8 cellular contexts compared by ENCODE assay signal in genomic region chr15:74460903-74461846, GRCh38. TPM values are rescaled to one million over a fixed set of nuclear protein-coding genes. Genes with fewer than 3 reads are reported as not detected.
A peak's percentile ranks its signal among the peaks of the same experiment; 100 is the strongest.
DNase-seq lines count a peak whose midpoint lies in the region; ATAC-seq and TF ChIP-seq lines count a peak whose summit lies in the region.

A gene with protein sequence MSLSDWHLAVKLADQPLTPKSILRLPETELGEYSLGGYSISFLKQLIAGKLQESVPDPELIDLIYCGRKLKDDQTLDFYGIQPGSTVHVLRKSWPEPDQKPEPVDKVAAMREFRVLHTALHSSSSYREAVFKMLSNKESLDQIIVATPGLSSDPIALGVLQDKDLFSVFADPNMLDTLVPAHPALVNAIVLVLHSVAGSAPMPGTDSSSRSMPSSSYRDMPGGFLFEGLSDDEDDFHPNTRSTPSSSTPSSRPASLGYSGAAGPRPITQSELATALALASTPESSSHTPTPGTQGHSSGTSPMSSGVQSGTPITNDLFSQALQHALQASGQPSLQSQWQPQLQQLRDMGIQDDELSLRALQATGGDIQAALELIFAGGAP (minus strand): TSS chr15:74461160. CDS start chr15:74458867, 2,293 bp downstream.

- H3K9me3 Mint-ChIP-seq in T-cell (no peaks in the 10 kb centered on the region), type B pancreatic cell (peaks cover 9% of the 10 kb centered on the region)

- H3K27me3 Mint-ChIP-seq in T-cell, result no peaks in the 10 kb centered on the region
- H3K27me3 Mint-ChIP-seq in type B pancreatic cell, result no peaks in the 10 kb centered on the region

- H3K27ac Mint-ChIP-seq in T-cell (peak within 1 kb of the TSS; percentile 96 to 97), type B pancreatic cell (peak within 1 kb of the TSS; percentile 84)

- WGBS in adipose tissue, 3 donors, result 0% methylated on average over 53 of the region's 53 CpGs

- intact Hi-C loops in cardiac septum (cut with DNase I), result loop anchor here (2.0 to 5.0 kb wide), 2 partner anchors 81 to 154 kb away; partner anchors contain the start of genes ARID3B and CLK3

- H3K4me1 Mint-ChIP-seq in T-cell (peaks cover 47 to 54% (median 54%) of the 10 kb centered on the region in 3 donors), type B pancreatic cell (ENCODE audit: unreplicated experiment) (peaks cover 22% of the 10 kb centered on the region)

- H3K4me3 Mint-ChIP-seq in T-cell (peak within 1 kb of the TSS; percentile 92 to 97 (median 93)), type B pancreatic cell (peak within 1 kb of the TSS; percentile 98)

- H3K4me3 ChIP-seq in GM12875 (ENCODE audit: low read depth, low read length), result peak within 1 kb of the TSS; percentile 95

- DNase-seq in NCI-H1436 treated with DMSO at 0.1 percent for 48 hours (lab: John Stamatoyannopoulos, UW) (peak; percentile 47), T-cell (peak; percentile 90 to 97 (median 94)), cardiac septum (ENCODE audit: low spot score) (peak; percentile 99), pons (ENCODE audit: low spot score) (peak; percentile 96), type B pancreatic cell (ENCODE audit: extremely low spot score, unreplicated experiment) (peak; percentile 95)

- H3K36me3 Mint-ChIP-seq in T-cell (peaks cover 21% of the 10 kb centered on the region), type B pancreatic cell (peaks cover 28% of the 10 kb centered on the region)

- POLR2A ChIA-PET in T-cell (lab: Charles Lee), result interaction anchor here (0.6 to 0.7 kb wide), 3 partner anchors 85 to 1825 kb away, joined by 3 to 7 read pairs (median 4); no protein-coding TSS in a partner anchor

- ATAC-seq in HG02798 (IDR thresholded peaks at IDR 0.05; ENCODE audit: poor library complexity, unreplicated experiment), result peak; percentile 87
- peak; percentile 99 for ATAC-seq in T-cell (replicated peaks in 1 of 4)

- no peak within 1 kb of the TSS for H3K27ac ChIP-seq in adipose tissue (ENCODE audit: low read depth, low read length)

- TF ChIP-seq CTCF in GM12875 (IDR thresholded peaks at IDR 0.05; ENCODE audit: borderline replicate concordance, insufficient read depth, low read depth, low read length), result no peak
- TF ChIP-seq CTCF in type B pancreatic cell (conservative IDR thresholded peaks at IDR 0.05), result peak; percentile 22

- CTCF ChIA-PET in T-cell (lab: Charles Lee), result interaction anchor here (0.6 to 1.4 kb wide), 7 partner anchors 10 to 93 kb away, joined by 3 to 5 read pairs (median 3); partner anchors contain the start of gene ARID3B (in 1 of the 2)

RNA-seq across cellular contexts. Expression of the gene that starts here (rescaled TPM):
- total RNA-seq in T-cell, result 10 to 100 TPM; 26.1 to 59.9 (median 55.3) TPM
- 10 to 100 TPM; 26.7 to 33.9 (median 31.9) TPM for polyA plus RNA-seq in adipose tissue
- total RNA-seq in cardiac septum, result 48.3 TPM
- total RNA-seq in type B pancreatic cell (ENCODE audit: low replicate concordance), result 42.0 and 57.0 TPM in 2 replicates

Comparison
In these comparisons a context has a peak if more than half of its experiments do, and no peak if none do; other contexts are left out.
1. DNase-seq: peak in every context shown above with its lines; median percentile 99 in cardiac septum; 96 in pons; 95 in type B pancreatic cell; 94 in T-cell; 47 in NCI-H1436 treated with DMSO at 0.1 percent for 48 hours.